In the genomic region with DNA sequence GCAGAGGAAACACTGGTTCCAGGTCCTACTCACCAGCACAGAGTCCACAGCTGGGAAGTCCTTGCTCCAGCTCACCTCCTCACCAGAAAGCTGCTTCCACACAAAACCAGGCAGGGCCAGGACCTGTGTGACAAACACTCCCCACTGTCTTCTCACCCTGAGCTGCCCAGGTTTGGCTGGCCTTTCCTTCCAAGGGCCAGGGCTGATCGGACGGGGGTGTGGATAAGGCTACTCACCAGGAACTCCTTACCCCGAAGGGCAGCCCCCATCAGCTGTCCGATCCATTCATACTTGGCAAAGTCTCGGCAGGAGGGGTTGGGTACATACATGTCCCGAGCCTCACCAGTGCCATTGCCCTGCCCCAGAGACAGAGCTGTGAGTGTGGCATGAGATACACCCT, we compare ENCODE assay signal across 15 cellular contexts. TPM values are rescaled to one million over a fixed set of nuclear protein-coding genes. Genes with fewer than 3 reads are reported as not detected.
A peak's percentile ranks its signal among the peaks of the same experiment; 100 is the strongest.
DNase-seq lines count a peak whose midpoint lies in the region; ATAC-seq and TF ChIP-seq lines count a peak whose summit lies in the region.
"Had no signal": no experiment of that assay in that cellular context is flagged by ENCODE, and none has a peak within 500 bp of the region (broad histone marks: within the 10 kb centered on the region; RNA-seq: fewer than 3 reads in every experiment).

No MANE protein-coding gene starts in this region.

- DNase-seq in activated T-cell treated with anti-CD3 and anti-CD28 coated beads, Interleukin-2, amount 50 U/mL, for 24 hours = no peak
- no peak for DNase-seq in activated T-cell treated with anti-CD3 and anti-CD28 coated beads, Interleukin-2, amount 50 U/mL, for 72 hours
- DNase-seq in endothelial cell (ENCODE audit: low spot score) (no peak), NCI-H748 treated with DMSO at 0.1 percent for 48 hours (lab: John Stamatoyannopoulos, UW) (no peak), cardiac septum (ENCODE audit: low spot score) (no peak), C1 segment of cervical spinal cord (lab: John Stamatoyannopoulos, UW) (no peak)
- peak; percentile 10 for DNase-seq in stimulated activated CD8-positive, alpha-beta memory T cell treated with anti-CD3 and anti-CD28 coated beads, Interleukin-4, amount 100 ng/mL, for 48 hours
- DNase-seq: 8988T; CD8-positive, alpha-beta T cell; COR-L47; DMS79; GDM1; HFFc6 had no signal

- H3K9me3 Mint-ChIP-seq in activated T-cell treated with anti-CD3 and anti-CD28 coated beads, Interleukin-2, amount 50 U/mL, for 24 hours = no peaks in the 10 kb centered on the region
- H3K9me3 Mint-ChIP-seq in activated T-cell treated with anti-CD3 and anti-CD28 coated beads, Interleukin-2, amount 50 U/mL, for 72 hours = no peaks in the 10 kb centered on the region
- H3K9me3 Mint-ChIP-seq in endothelial cell (ENCODE audit: unreplicated experiment) = no peaks in the 10 kb centered on the region
- H3K9me3 Mint-ChIP-seq: CD8-positive, alpha-beta T cell; GM23338; HFFc6 had no signal

- H3K4me3 Mint-ChIP-seq in activated T-cell treated with anti-CD3 and anti-CD28 coated beads, Interleukin-2, amount 50 U/mL, for 24 hours = no peak overlapping the region
- H3K4me3 Mint-ChIP-seq in activated T-cell treated with anti-CD3 and anti-CD28 coated beads, Interleukin-2, amount 50 U/mL, for 72 hours = no peak overlapping the region
- H3K4me3 Mint-ChIP-seq in endothelial cell (ENCODE audit: unreplicated experiment) = peak overlapping the region; percentile 1
- H3K4me3 Mint-ChIP-seq: CD8-positive, alpha-beta T cell; GM23338; HFFc6 had no signal

- no peaks in the 10 kb centered on the region for H3K27me3 Mint-ChIP-seq in activated T-cell treated with anti-CD3 and anti-CD28 coated beads, Interleukin-2, amount 50 U/mL, for 24 hours
- H3K27me3 Mint-ChIP-seq in activated T-cell treated with anti-CD3 and anti-CD28 coated beads, Interleukin-2, amount 50 U/mL, for 72 hours (ENCODE audit: low read depth) = no peaks in the 10 kb centered on the region
- H3K27me3 Mint-ChIP-seq in endothelial cell (ENCODE audit: unreplicated experiment) = peaks cover 19% of the 10 kb centered on the region

- H3K27ac Mint-ChIP-seq in activated T-cell treated with anti-CD3 and anti-CD28 coated beads, Interleukin-2, amount 50 U/mL, for 24 hours = peak overlapping the region; percentile 4
- no peak overlapping the region for H3K27ac Mint-ChIP-seq in activated T-cell treated with anti-CD3 and anti-CD28 coated beads, Interleukin-2, amount 50 U/mL, for 72 hours
- H3K27ac Mint-ChIP-seq in endothelial cell (ENCODE audit: unreplicated experiment) = no peak overlapping the region
- H3K27ac Mint-ChIP-seq: GM23338, HFFc6 had no signal

- peaks cover 21% of the 10 kb centered on the region for H3K4me1 Mint-ChIP-seq in activated T-cell treated with anti-CD3 and anti-CD28 coated beads, Interleukin-2, amount 50 U/mL, for 24 hours (ENCODE audit: low read depth)
- peaks cover 23% of the 10 kb centered on the region for H3K4me1 Mint-ChIP-seq in activated T-cell treated with anti-CD3 and anti-CD28 coated beads, Interleukin-2, amount 50 U/mL, for 72 hours (ENCODE audit: low read depth)
- H3K4me1 Mint-ChIP-seq in endothelial cell (ENCODE audit: unreplicated experiment) = peaks cover 10% of the 10 kb centered on the region

- intact Hi-C loops in cardiac septum (cut with DNase I) = no loop called here

- no peak for TF ChIP-seq CTCF in endothelial cell (IDR thresholded peaks at IDR 0.05; ENCODE audit: unreplicated experiment)

- H3K36me3 Mint-ChIP-seq in activated T-cell treated with anti-CD3 and anti-CD28 coated beads, Interleukin-2, amount 50 U/mL, for 24 hours (ENCODE audit: low read depth) = peaks cover 80% of the 10 kb centered on the region
- peaks cover 3 to 11% of the 10 kb centered on the region in 2 donors for H3K36me3 Mint-ChIP-seq in activated T-cell treated with anti-CD3 and anti-CD28 coated beads, Interleukin-2, amount 50 U/mL, for 72 hours (ENCODE audit: insufficient read depth in 2 of 2)
- peaks cover 61% of the 10 kb centered on the region for H3K36me3 Mint-ChIP-seq in endothelial cell (ENCODE audit: low read depth, unreplicated experiment)

- no peak for ATAC-seq in activated T-cell treated with anti-CD3 and anti-CD28 coated beads, Interleukin-2, amount 50 U/mL, for 72 hours (replicated peaks in 1 of 2)
- ATAC-seq: CD8-positive, alpha-beta T cell; GM23338; HCT116 had no signal

RNA-seq across cellular contexts. Expression of gene HECTD3, which starts 5.4 kb away (rescaled TPM):
- total RNA-seq in activated T-cell treated with anti-CD3 and anti-CD28 coated beads, Interleukin-2, amount 50 U/mL, for 72 hours = 10 to 100 TPM; 34.1 to 36.2 TPM
- 58.2 TPM for total RNA-seq in endothelial cell (ENCODE audit: unreplicated experiment)
- 18.4 TPM for total RNA-seq in cardiac septum

RNA-seq across cellular contexts. Expression of gene UROD, which starts 6.3 kb away (rescaled TPM):
- total RNA-seq in activated T-cell treated with anti-CD3 and anti-CD28 coated beads, Interleukin-2, amount 50 U/mL, for 72 hours = 10 to 100 TPM; 65.6 to 75.6 TPM
- total RNA-seq in endothelial cell (ENCODE audit: unreplicated experiment) (151 TPM), cardiac septum (70.3 TPM)

RNA-seq across cellular contexts. Expression of gene EIF2B3, which starts 19.4 kb away (rescaled TPM):
- 10 to 100 TPM; 22.5 to 28.5 TPM for total RNA-seq in activated T-cell treated with anti-CD3 and anti-CD28 coated beads, Interleukin-2, amount 50 U/mL, for 72 hours
- 16.6 TPM for total RNA-seq in endothelial cell (ENCODE audit: unreplicated experiment)
- 26.5 TPM for total RNA-seq in cardiac septum
